In the genomic region with DNA sequence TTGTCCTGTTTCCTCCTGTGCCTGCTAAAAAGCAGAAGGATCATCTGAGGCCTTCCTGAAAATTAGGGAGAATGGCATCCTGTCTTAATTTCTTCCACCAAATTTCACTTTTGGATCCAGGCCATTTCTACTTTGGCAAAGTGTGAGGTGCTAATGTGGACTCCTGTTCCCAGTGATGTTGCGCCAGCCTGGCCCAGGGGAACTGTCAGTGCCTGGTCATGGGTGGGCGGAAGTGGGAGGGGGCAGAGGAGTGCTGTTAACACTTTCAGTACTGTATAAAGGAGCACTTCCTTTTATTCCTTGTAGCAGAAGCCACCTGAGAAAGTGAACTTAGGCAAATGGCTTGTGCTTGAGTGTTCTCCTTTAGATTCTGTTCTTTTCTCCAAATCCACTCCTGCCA, we compare ENCODE assay signal across 8 cellular contexts. TPM values are rescaled to one million over a fixed set of nuclear protein-coding genes. Genes with fewer than 3 reads are reported as not detected.
DNase-seq lines count a peak whose midpoint lies in the region; ATAC-seq and TF ChIP-seq lines count a peak whose summit lies in the region.

No MANE protein-coding gene starts in this region.

- POLR2A ChIA-PET in WTC11 (lab: Charles Lee): no interaction called here

- DNase-seq in Peyer's patch: peak; percentile 20 to 62 (median 58)
- DNase-seq in GM20000 (ENCODE audit: low spot score): no peak
- DNase-seq in NCI-H748 (lab: John Stamatoyannopoulos, UW; ENCODE audit: unreplicated experiment): no peak
- no peak for DNase-seq in WTC11 (ENCODE audit: low spot score)

- H3K9me3 ChIP-seq in BLaER1 treated with 17β-estradiol and CSF1 and Interleukin-3, amounts not matched to agents 10 nM and 100 nM (replicated peaks in 1 of 11): no peaks in the 10 kb centered on the region
- H3K9me3 ChIP-seq in Peyer's patch (no peaks in the 10 kb centered on the region), liver (ENCODE audit: control insufficient read depth in 4 of 4, low read length in 3 of 4) (no peaks in the 10 kb centered on the region)

- TF ChIP-seq CTCF in Peyer's patch (IDR thresholded peaks at IDR 0.05) (no peak), liver (IDR thresholded peaks at IDR 0.05; ENCODE audit: low read depth, low read length, missing input control) (no peak), GM20000 (IDR thresholded peaks at IDR 0.05; ENCODE audit: extremely low read depth, missing control alignments) (no peak), WTC11 (IDR thresholded peaks at IDR 0.05) (no peak)

- no peaks in the 10 kb centered on the region for H3K4me1 Mint-ChIP-seq in WTC11

- TF ChIP-seq POLR2A in Peyer's patch (IDR thresholded peaks at IDR 0.05): no peak

- H3K27ac Mint-ChIP-seq in WTC11: no peak overlapping the region

- peak overlapping the region; percentile 50 to 87 (median 74) for H3K4me2 ChIP-seq in BLaER1 treated with 17β-estradiol and CSF1 and Interleukin-3, amounts not matched to agents 10 nM and 100 nM

- no peak overlapping the region for H3K4me3 ChIP-seq in BLaER1 treated with 17β-estradiol and CSF1 and Interleukin-3, amounts not matched to agents 10 nM and 100 nM
- H3K4me3 ChIP-seq in Peyer's patch (no peak overlapping the region), liver (ENCODE audit: low read depth in 1 of 3, low read length in 3 of 3) (no peak overlapping the region)

- peaks cover 19 to 28% (median 23%) of the 10 kb centered on the region in 10 experiments for H3K4me1 ChIP-seq in BLaER1 treated with 17β-estradiol and CSF1 and Interleukin-3, amounts not matched to agents 10 nM and 100 nM
- H3K4me1 ChIP-seq in Peyer's patch: peaks cover 0 to 27% (median 3%) of the 10 kb centered on the region in 4 donors
- peaks cover 8 to 16% (median 14%) of the 10 kb centered on the region in 4 donors for H3K4me1 ChIP-seq in liver (ENCODE audit: control insufficient read depth in 4 of 4, insufficient read depth in 4 of 4, low read length in 3 of 4)

- 24% methylated on average over 2 of the region's 2 CpGs for WGBS in liver

- H4K20me1 ChIP-seq in BLaER1 treated with 17β-estradiol and CSF1 and Interleukin-3, amounts not matched to agents 10 nM and 100 nM: no peaks in the 10 kb centered on the region

- H3K9ac ChIP-seq in BLaER1 treated with 17β-estradiol and CSF1 and Interleukin-3, amounts not matched to agents 10 nM and 100 nM: 0 out of 22 replicates have a peak overlapping the region, but pooled peaks of 1 of the 11 experiments have one; percentile 9
- H3K9ac ChIP-seq in liver (ENCODE audit: low read depth in 1 of 2, low read length in 2 of 2): no peak overlapping the region

- no peaks in the 10 kb centered on the region for H3K36me3 ChIP-seq in BLaER1 treated with 17β-estradiol and CSF1 and Interleukin-3, amounts not matched to agents 10 nM and 100 nM
- H3K36me3 ChIP-seq in Peyer's patch (no peaks in the 10 kb centered on the region), liver (ENCODE audit: control insufficient read depth in 4 of 4, insufficient read depth in 3 of 4, low read depth in 1 of 4, low read length in 3 of 4) (no peaks in the 10 kb centered on the region)

- no peak for TF ChIP-seq RAD21 in liver (IDR thresholded peaks at IDR 0.05)

- no peak overlapping the region for H3K4me3 Mint-ChIP-seq in WTC11

- no peaks in the 10 kb centered on the region for H3K27me3 ChIP-seq in BLaER1 treated with 17β-estradiol and CSF1 and Interleukin-3, amounts not matched to agents 10 nM and 100 nM
- H3K27me3 ChIP-seq in Peyer's patch: no peaks in the 10 kb centered on the region
- no peaks in the 10 kb centered on the region for H3K27me3 ChIP-seq in liver (ENCODE audit: control insufficient read depth in 4 of 4, insufficient read depth in 4 of 4, low read length in 3 of 4)

- CTCF ChIA-PET in WTC11 (lab: Charles Lee): interaction anchor here (0.9 to 1.5 kb wide), 2 partner anchors 21 to 60 kb away, joined by 3 read pairs; no protein-coding TSS in a partner anchor

- no peaks in the 10 kb centered on the region for H3K27me3 Mint-ChIP-seq in WTC11 (ENCODE audit: low read depth)

- H3K9me3 Mint-ChIP-seq in WTC11: no peaks in the 10 kb centered on the region

- no peaks in the 10 kb centered on the region for H3K36me3 Mint-ChIP-seq in WTC11

- peak overlapping the region in 3 of 11 experiments; percentile 7 to 34 (median 10); a peak in 4 of 22 replicates for H3K27ac ChIP-seq in BLaER1 treated with 17β-estradiol and CSF1 and Interleukin-3, amounts not matched to agents 10 nM and 100 nM
- H3K27ac ChIP-seq in Peyer's patch (peak overlapping the region in 3 of 4 donors; percentile 72 to 88 (median 87)), liver (ENCODE audit: low read depth in 1 of 2, low read length in 2 of 2) (peak overlapping the region; percentile 61 to 77)

- peak; percentile 51 for ATAC-seq in HG02588 (IDR thresholded peaks at IDR 0.05; ENCODE audit: unreplicated experiment)
- ATAC-seq in GM21423 (IDR thresholded peaks at IDR 0.05; ENCODE audit: unreplicated experiment): no peak
- no peak for ATAC-seq in WTC11

TF ChIP-seq in liver, 16 proteins besides CTCF, POLR2A, EP300 and RAD21 (continues in another document):
- TF ChIP-seq, protein P1, sequence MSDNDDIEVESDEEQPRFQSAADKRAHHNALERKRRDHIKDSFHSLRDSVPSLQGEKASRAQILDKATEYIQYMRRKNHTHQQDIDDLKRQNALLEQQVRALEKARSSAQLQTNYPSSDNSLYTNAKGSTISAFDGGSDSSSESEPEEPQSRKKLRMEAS (IDR thresholded peaks at IDR 0.05): no peak
- TF ChIP-seq TAF1 (conservative IDR thresholded peaks at IDR 0.05): no peak
- TF ChIP-seq, protein P2, sequence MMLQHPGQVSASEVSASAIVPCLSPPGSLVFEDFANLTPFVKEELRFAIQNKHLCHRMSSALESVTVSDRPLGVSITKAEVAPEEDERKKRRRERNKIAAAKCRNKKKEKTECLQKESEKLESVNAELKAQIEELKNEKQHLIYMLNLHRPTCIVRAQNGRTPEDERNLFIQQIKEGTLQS (IDR thresholded peaks at IDR 0.05): no peak

TF ChIP-seq in WTC11, 78 proteins besides CTCF, POLR2A, EP300 and RAD21:
- TF ChIP-seq ESRRA (CRISPR knock-in tag; IDR thresholded peaks at IDR 0.05; ENCODE audit: borderline replicate concordance) (no peak), TEAD4 (CRISPR knock-in tag; IDR thresholded peaks at IDR 0.05) (no peak), NFYB (CRISPR knock-in tag; conservative IDR thresholded peaks at IDR 0.05; ENCODE audit: low read depth) (no peak), IRF2 (CRISPR knock-in tag; IDR thresholded peaks at IDR 0.05; ENCODE audit: borderline replicate concordance, low read depth) (no peak), EMX1 (CRISPR knock-in tag; IDR thresholded peaks at IDR 0.05) (no peak), ZNF232 (CRISPR knock-in tag; IDR thresholded peaks at IDR 0.05) (no peak)
- TF ChIP-seq, protein P3, sequence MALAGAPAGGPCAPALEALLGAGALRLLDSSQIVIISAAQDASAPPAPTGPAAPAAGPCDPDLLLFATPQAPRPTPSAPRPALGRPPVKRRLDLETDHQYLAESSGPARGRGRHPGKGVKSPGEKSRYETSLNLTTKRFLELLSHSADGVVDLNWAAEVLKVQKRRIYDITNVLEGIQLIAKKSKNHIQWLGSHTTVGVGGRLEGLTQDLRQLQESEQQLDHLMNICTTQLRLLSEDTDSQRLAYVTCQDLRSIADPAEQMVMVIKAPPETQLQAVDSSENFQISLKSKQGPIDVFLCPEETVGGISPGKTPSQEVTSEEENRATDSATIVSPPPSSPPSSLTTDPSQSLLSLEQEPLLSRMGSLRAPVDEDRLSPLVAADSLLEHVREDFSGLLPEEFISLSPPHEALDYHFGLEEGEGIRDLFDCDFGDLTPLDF (CRISPR knock-in tag; IDR thresholded peaks at IDR 0.05): no peak
- TF ChIP-seq, protein P4, sequence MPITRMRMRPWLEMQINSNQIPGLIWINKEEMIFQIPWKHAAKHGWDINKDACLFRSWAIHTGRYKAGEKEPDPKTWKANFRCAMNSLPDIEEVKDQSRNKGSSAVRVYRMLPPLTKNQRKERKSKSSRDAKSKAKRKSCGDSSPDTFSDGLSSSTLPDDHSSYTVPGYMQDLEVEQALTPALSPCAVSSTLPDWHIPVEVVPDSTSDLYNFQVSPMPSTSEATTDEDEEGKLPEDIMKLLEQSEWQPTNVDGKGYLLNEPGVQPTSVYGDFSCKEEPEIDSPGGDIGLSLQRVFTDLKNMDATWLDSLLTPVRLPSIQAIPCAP (CRISPR knock-in tag; IDR thresholded peaks at IDR 0.05): no peak

RNA-seq across cellular contexts. Expression of a gene that starts 19.9 kb away (rescaled TPM):
- total RNA-seq in Peyer's patch: 100 to 1,000 TPM in 2 of 4 donors, 10 to 100 TPM in 2; 57.8 to 138 (median 98.0) TPM
- under 1 TPM; 0.17 to 0.42 TPM for total RNA-seq in liver
- polyA plus RNA-seq in liver: under 1 TPM in 1 of 2 donors, not detected in 1; 0.13 TPM
- 1.1 to 1.5 TPM (median 1.3 TPM) in 3 replicates for total RNA-seq in WTC11 (2021)

RNA-seq across cellular contexts. Expression of a gene that starts 43.3 kb away (rescaled TPM):
- total RNA-seq in Peyer's patch (10 to 100 TPM; 11.3 to 17.3 (median 13.7) TPM), liver (10 to 100 TPM; 13.6 to 15.4 TPM), WTC11 (2021) (15.6 to 18.7 TPM (median 16.0 TPM) in 3 replicates)
- 10 to 100 TPM in 1 of 2 donors, 1 to 10 TPM in 1; 5.4 to 12.7 TPM for polyA plus RNA-seq in liver

RNA-seq across cellular contexts. Expression of a gene that starts 58.0 kb away (rescaled TPM):
- 10 to 100 TPM; 21.2 to 39.6 (median 22.8) TPM for total RNA-seq in Peyer's patch
- 10 to 100 TPM; 19.3 to 31.7 TPM for total RNA-seq in liver
- 10 to 100 TPM; 17.9 to 21.0 TPM for polyA plus RNA-seq in liver
- 35.2 to 43.0 TPM (median 37.3 TPM) in 3 replicates for total RNA-seq in WTC11 (2021)

Comparison
In these comparisons a context has a peak if more than half of its experiments do, and no peak if none do; other contexts are left out.
1. DNase-seq: peak in Peyer's patch (3 of 3); none in GM20000 (single experiment), NCI-H748 (single experiment) and WTC11 (single experiment).
2. RNA of a gene that starts 19.9 kb away (total RNA-seq): 57.8 to 138 TPM in Peyer's patch; 1.1 to 1.5 TPM in WTC11 and 0.17 to 0.42 TPM in liver; every median in the first group is over 10 times any median in the second.